8 cellular contexts compared by ENCODE assay signal in the genomic region with DNA sequence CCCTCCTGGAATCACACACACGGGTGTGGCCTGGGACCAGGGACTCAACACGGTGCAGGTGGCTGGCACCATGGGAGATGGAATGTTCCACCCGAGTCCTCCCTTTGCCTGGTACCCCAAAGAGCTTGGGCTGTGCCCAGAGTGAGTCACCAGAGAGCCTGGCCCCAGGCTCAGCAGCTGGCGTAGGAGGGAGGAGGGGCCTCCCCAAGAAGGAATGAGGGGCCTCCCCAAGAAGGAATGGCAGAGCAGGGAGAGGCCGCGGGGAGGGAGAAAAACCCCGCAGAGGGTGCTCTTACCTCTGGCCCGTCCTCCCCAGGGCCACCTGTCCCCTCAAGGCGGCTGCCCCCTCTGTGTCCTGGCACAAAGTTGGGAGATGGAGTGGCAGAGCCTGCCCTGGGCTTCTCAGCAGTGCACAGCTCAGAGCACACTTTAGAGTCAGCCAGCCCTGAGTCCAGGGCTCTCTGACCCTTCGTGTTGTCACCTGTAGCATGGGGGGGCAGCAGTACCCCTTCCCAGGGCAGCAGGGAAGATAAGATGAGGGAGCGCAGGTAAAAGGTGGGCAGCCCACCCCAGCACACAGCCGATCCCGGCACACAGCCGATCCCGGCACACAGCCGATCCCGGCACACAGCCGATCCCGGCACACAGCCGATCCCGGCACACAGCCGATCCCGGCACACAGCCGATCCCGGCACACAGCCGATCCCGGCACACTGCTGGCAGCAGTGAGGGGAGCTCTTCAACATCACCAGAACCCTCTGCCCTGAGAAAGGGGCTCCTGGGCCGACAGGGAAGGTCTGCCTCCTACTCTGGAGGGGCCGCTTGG. TPM values are rescaled to one million over a fixed set of nuclear protein-coding genes. Genes with fewer than 3 reads are reported as not detected.
DNase-seq lines count a peak whose midpoint lies in the region; ATAC-seq and TF ChIP-seq lines count a peak whose summit lies in the region.

No MANE protein-coding gene starts in this region.

- H3K27ac Mint-ChIP-seq in chondrocyte (ENCODE audit: unreplicated experiment) = no peak overlapping the region

- TF ChIP-seq CTCF in chondrocyte (IDR thresholded peaks at IDR 0.05) = no peak
- TF ChIP-seq CTCF in thyroid gland (IDR thresholded peaks at IDR 0.05) = no peak

- intact Hi-C loops in right cardiac atrium (cut with DNase I) (no loop called here), thyroid gland (cut with DNase I) (no loop called here)

- H3K27me3 ChIP-seq in right cardiac atrium (ENCODE audit: control insufficient read depth, insufficient read depth) (no peaks in the 10 kb centered on the region), thymus (ENCODE audit: control insufficient read depth, insufficient read depth) (no peaks in the 10 kb centered on the region), thyroid gland (no peaks in the 10 kb centered on the region)

- WGBS in right cardiac atrium = 48% methylated on average over 29 of the region's 29 CpGs
- WGBS in thymus = 67% methylated on average over 29 of the region's 29 CpGs
- 51 to 59% methylated on average over 10 to 13 of the region's 29 CpGs for WGBS in thyroid gland, 2 donors

- H3K4me3 Mint-ChIP-seq in chondrocyte (ENCODE audit: unreplicated experiment) = no peak overlapping the region

- H3K4me1 ChIP-seq in right cardiac atrium (ENCODE audit: control insufficient read depth, insufficient read depth, low read length) = no peaks in the 10 kb centered on the region
- H3K4me1 ChIP-seq in thymus (ENCODE audit: control insufficient read depth, insufficient read depth, low read length) = peaks cover 33% of the 10 kb centered on the region
- peaks cover 4% of the 10 kb centered on the region in 2 donors for H3K4me1 ChIP-seq in thyroid gland

- peak; percentile 21 to 27 for DNase-seq in activated CD4-positive, alpha-beta T cell treated with anti-CD3 and anti-CD28 coated beads for 4 hours
- DNase-seq in activated CD4-positive, alpha-beta T cell treated with anti-CD3 and anti-CD28 coated beads for 1 hour = no peak
- peak; percentile 33 for DNase-seq in activated CD4-positive, alpha-beta T cell treated with anti-CD3 and anti-CD28 coated beads for 48 hours
- DNase-seq in right cardiac atrium (peak in 2 of 3 donors; percentile 33 to 34), NCI-H446 (lab: John Stamatoyannopoulos, UW) (no peak), chondrocyte (ENCODE audit: low spot score) (no peak), thyroid gland (no peak)

- TF ChIP-seq POLR2A in thyroid gland (IDR thresholded peaks at IDR 0.05) = no peak

- no peak overlapping the region for H3K4me3 ChIP-seq in right cardiac atrium (ENCODE audit: low read length)
- H3K4me3 ChIP-seq in thymus (ENCODE audit: low read length) = peak overlapping the region; percentile 50
- peak overlapping the region in 1 of 3 donors; percentile 4 for H3K4me3 ChIP-seq in thyroid gland (replicated peaks in 1 of 3)

- no peak overlapping the region for H3K27ac ChIP-seq in right cardiac atrium (ENCODE audit: low read length)
- H3K27ac ChIP-seq in thymus (ENCODE audit: low read depth) = peak overlapping the region; percentile 80
- no peak overlapping the region for H3K27ac ChIP-seq in thyroid gland

- no peaks in the 10 kb centered on the region for H3K36me3 ChIP-seq in thymus (ENCODE audit: control insufficient read depth, insufficient read depth)
- no peaks in the 10 kb centered on the region for H3K36me3 ChIP-seq in thyroid gland

- peak in 1 of 2 donors; percentile 22 for ATAC-seq in right cardiac atrium

- H3K9me3 Mint-ChIP-seq in chondrocyte (ENCODE audit: low read depth) = no peaks in the 10 kb centered on the region

- H3K9me3 ChIP-seq in right cardiac atrium (ENCODE audit: control insufficient read depth, low read length) (no peaks in the 10 kb centered on the region), thymus (ENCODE audit: control insufficient read depth) (no peaks in the 10 kb centered on the region), thyroid gland (no peaks in the 10 kb centered on the region)

- peaks cover 16% of the 10 kb centered on the region for H3K27me3 Mint-ChIP-seq in chondrocyte (ENCODE audit: low read depth)

- H3K36me3 Mint-ChIP-seq in chondrocyte (ENCODE audit: low read depth) = no peaks in the 10 kb centered on the region

- no peaks in the 10 kb centered on the region for H3K4me1 Mint-ChIP-seq in chondrocyte (ENCODE audit: low read depth)

RNA-seq across cellular contexts. Expression of gene KCNAB2, which starts 20.2 kb away (rescaled TPM):
- total RNA-seq in right cardiac atrium (10 to 100 TPM; 15.4 to 25.6 (median 19.0) TPM), chondrocyte (4.2 to 7.3 TPM (median 5.2 TPM) in 3 replicates), thyroid gland (1 to 10 TPM; 3.1 to 7.3 (median 6.1) TPM)
- polyA plus RNA-seq in right cardiac atrium (12.6 TPM), thymus (40.1 TPM)

RNA-seq across cellular contexts. Expression of gene NPHP4, which starts 33.3 kb away (rescaled TPM):
- 1 to 10 TPM; 4.8 to 6.0 (median 5.4) TPM for total RNA-seq in right cardiac atrium
- 2.8 TPM for polyA plus RNA-seq in right cardiac atrium
- 4.2 TPM for polyA plus RNA-seq in thymus
- total RNA-seq in chondrocyte = 7.6 to 11.9 TPM (median 8.7 TPM) in 3 replicates
- 10 to 100 TPM; 24.3 to 48.3 (median 30.4) TPM for total RNA-seq in thyroid gland

Comparison
In these comparisons a context has a peak if more than half of its experiments do, and no peak if none do; other contexts are left out.
1. DNase-seq: peak in activated CD4-positive, alpha-beta T cell treated with anti-CD3 and anti-CD28 coated beads for 4 hours (2 of 2), activated CD4-positive, alpha-beta T cell treated with anti-CD3 and anti-CD28 coated beads for 48 hours (single experiment) and right cardiac atrium (2 of 3); none in activated CD4-positive, alpha-beta T cell treated with anti-CD3 and anti-CD28 coated beads for 1 hour (single experiment), NCI-H446 (0 of 2), chondrocyte (single experiment) and thyroid gland (0 of 2).